ENCODE assay signal across 13 cellular contexts in the genomic region with DNA sequence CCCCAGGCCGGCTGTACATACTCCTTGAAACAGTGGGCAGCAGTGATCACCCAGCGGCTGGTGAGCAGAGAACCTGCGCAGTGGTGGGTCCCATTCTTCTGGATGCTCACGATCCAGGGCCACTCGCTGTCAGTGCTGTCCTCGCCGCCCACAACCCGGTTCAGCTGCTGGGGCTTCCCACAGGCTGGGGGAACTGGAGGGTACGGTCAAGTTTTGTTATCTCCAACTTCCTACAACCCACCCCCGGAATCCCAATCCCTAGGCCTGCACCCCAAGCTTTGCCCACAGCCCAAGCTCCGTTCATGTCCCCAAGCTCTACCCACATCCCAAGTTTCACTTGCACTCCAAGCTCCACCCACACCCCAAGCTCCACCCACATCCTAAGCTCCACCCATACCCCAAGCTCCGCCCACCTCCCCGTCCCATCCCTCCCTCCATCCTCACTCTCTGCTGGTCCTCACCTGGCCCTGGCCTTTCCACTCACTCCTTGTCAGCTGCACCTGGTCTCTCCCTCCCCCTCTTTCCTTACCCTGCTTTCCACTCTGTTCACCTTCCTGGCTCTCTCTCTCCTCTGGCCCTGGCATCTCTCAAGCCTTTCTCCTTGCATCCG. TPM values are rescaled to one million over a fixed set of nuclear protein-coding genes. Genes with fewer than 3 reads are reported as not detected.
A peak's percentile ranks its signal among the peaks of the same experiment; 100 is the strongest.
DNase-seq lines count a peak whose midpoint lies in the region; ATAC-seq, FAIRE-seq and TF ChIP-seq lines count a peak whose summit lies in the region.
"Had no signal": no experiment of that assay in that cellular context is flagged by ENCODE, and none has a peak within 500 bp of the region (broad histone marks: within the 10 kb centered on the region; RNA-seq: fewer than 3 reads in every experiment).

No MANE protein-coding gene starts in this region.

- no peaks in the 10 kb centered on the region for H4K20me1 ChIP-seq in DND-41 (ENCODE audit: insufficient read depth, low read length)

- H3K27me3 ChIP-seq in DND-41 (ENCODE audit: insufficient read depth, low read length, poor library complexity) (peaks cover 13% of the 10 kb centered on the region), mesendoderm (ENCODE audit: insufficient read depth, low read length, poor library complexity) (no peaks in the 10 kb centered on the region)

- no peak overlapping the region for H3K27ac Mint-ChIP-seq in activated T-helper 2 cell treated with anti-CD3 and anti-CD28 coated beads, Interferon-gamma antibody, Interleukin-2, Interleukin-4, amounts not matched to agents 10 μg/mL and 5 μg/mL and 100 μg/mL, durations not matched to agents 14 hours and 24 hours and 36 hours

- no peak for FAIRE-seq in RCC 7860 (lab: Jason Lieb, UNC)
- FAIRE-seq: GM12891 had no signal

- H3K79me2 ChIP-seq in DND-41 (ENCODE audit: insufficient read depth, low read length) (no peaks in the 10 kb centered on the region), mesendoderm (ENCODE audit: control insufficient read depth, insufficient read depth, low read length) (no peaks in the 10 kb centered on the region)

- H3K23ac ChIP-seq in mesendoderm (ENCODE audit: low read length): no peak overlapping the region

- H4K8ac ChIP-seq in mesendoderm (ENCODE audit: low read depth, low read length): no peak overlapping the region

- peaks cover 2% of the 10 kb centered on the region for H3K4me1 Mint-ChIP-seq in activated T-helper 2 cell treated with anti-CD3 and anti-CD28 coated beads, Interferon-gamma antibody, Interleukin-2, Interleukin-4, amounts not matched to agents 10 μg/mL and 5 μg/mL and 100 μg/mL, durations not matched to agents 14 hours and 24 hours and 36 hours (ENCODE audit: low read depth)

- H2BK120ac ChIP-seq in mesendoderm (ENCODE audit: low read depth, low read length): no peak overlapping the region

- no peak overlapping the region for H3K4ac ChIP-seq in mesendoderm (ENCODE audit: low read depth, low read length)

- no peak overlapping the region for H2BK15ac ChIP-seq in mesendoderm (replicated peaks; ENCODE audit: low read depth)

- peaks cover 4% of the 10 kb centered on the region for H3K36me3 Mint-ChIP-seq in activated T-helper 2 cell treated with anti-CD3 and anti-CD28 coated beads, Interferon-gamma antibody, Interleukin-2, Interleukin-4, amounts not matched to agents 10 μg/mL and 5 μg/mL and 100 μg/mL, durations not matched to agents 14 hours and 24 hours and 36 hours (ENCODE audit: low read depth)

- H2BK5ac ChIP-seq in mesendoderm (ENCODE audit: low read length): no peak overlapping the region

- H4K5ac ChIP-seq in mesendoderm (ENCODE audit: low read length): no peak overlapping the region

- H3K36me3 ChIP-seq in DND-41 (ENCODE audit: insufficient read depth, low read length) (no peaks in the 10 kb centered on the region), mesendoderm (ENCODE audit: control insufficient read depth, insufficient read depth, low read length) (no peaks in the 10 kb centered on the region)
- H3K36me3 ChIP-seq: esophagus muscularis mucosa had no signal

- no CpG with 5 or more reads among the region's 14 CpGs for WGBS in mesendoderm (ENCODE audit: extremely low coverage, insufficient coverage, low lambda C conversion rate)

- H2AFZ ChIP-seq in DND-41 (ENCODE audit: low read depth, low read length): no peak overlapping the region

- no peak overlapping the region for H2AK5ac ChIP-seq in mesendoderm (ENCODE audit: low read length)

- DNase-seq in NCI-H1417 (lab: John Stamatoyannopoulos, UW) (peak in 2 of 3 experiments; percentile 28 to 45), NCI-H1417 treated with DMSO at 0.1 percent for 48 hours (lab: John Stamatoyannopoulos, UW) (no peak), DND-41 (peak; percentile 48), SW480 (ENCODE audit: low spot score) (peak; percentile 62), mesendoderm (peak; percentile 40), RCC 7860 (ENCODE audit: low spot score) (no peak)
- no peak for DNase-seq in activated T-helper 2 cell treated with anti-CD3 and anti-CD28 coated beads, Interferon-gamma antibody, Interleukin-2, Interleukin-4, amounts not matched to agents 10 μg/mL and 5 μg/mL and 100 μg/mL, durations not matched to agents 14 hours and 24 hours and 36 hours (ENCODE audit: low spot score)
- DNase-seq: NCI-H2171 treated with DMSO at 0.1 percent for 48 hours had no signal

- H3K9ac ChIP-seq in DND-41 (ENCODE audit: low read depth, low read length): no peak overlapping the region
- H3K9ac ChIP-seq in mesendoderm (ENCODE audit: low read length): no peak overlapping the region

- H3K4me2 ChIP-seq in DND-41 (ENCODE audit: insufficient read depth, low read length): no peak overlapping the region
- H3K4me2 ChIP-seq in mesendoderm (ENCODE audit: low read length): no peak overlapping the region

- H3K27ac ChIP-seq in DND-41 (ENCODE audit: low read length): no peak overlapping the region
- no peak overlapping the region for H3K27ac ChIP-seq in mesendoderm (ENCODE audit: low read depth, low read length)
- H3K27ac ChIP-seq: esophagus muscularis mucosa had no signal

- peaks cover 6% of the 10 kb centered on the region for H3K9me3 ChIP-seq in DND-41 (ENCODE audit: insufficient read depth, low read length, severe bottlenecking)

- H3K4me3 ChIP-seq in DND-41 (ENCODE audit: low read depth in 1 of 2, low read length in 2 of 2) (no peak overlapping the region), mesendoderm (ENCODE audit: low read length) (no peak overlapping the region)
- H3K4me3 ChIP-seq: esophagus muscularis mucosa had no signal

- peaks cover 14% of the 10 kb centered on the region for H3K9me3 Mint-ChIP-seq in activated T-helper 2 cell treated with anti-CD3 and anti-CD28 coated beads, Interferon-gamma antibody, Interleukin-2, Interleukin-4, amounts not matched to agents 10 μg/mL and 5 μg/mL and 100 μg/mL, durations not matched to agents 14 hours and 24 hours and 36 hours

- intact Hi-C loops in activated T-helper 2 cell treated with anti-CD3 and anti-CD28 coated beads, Interferon-gamma antibody, Interleukin-2, Interleukin-4, amounts not matched to agents 10 μg/mL and 5 μg/mL and 100 μg/mL, durations not matched to agents 14 hours and 24 hours and 36 hours (cut with micrococcal nuclease): no loop called here

- TF ChIP-seq CTCF in DND-41 (IDR thresholded peaks at IDR 0.05; ENCODE audit: borderline replicate concordance, extremely low read depth, low read length, poor library complexity, severe bottlenecking): no peak

- H3K27me3 Mint-ChIP-seq in activated T-helper 2 cell treated with anti-CD3 and anti-CD28 coated beads, Interferon-gamma antibody, Interleukin-2, Interleukin-4, amounts not matched to agents 10 μg/mL and 5 μg/mL and 100 μg/mL, durations not matched to agents 14 hours and 24 hours and 36 hours (ENCODE audit: low read depth): peaks cover 3% of the 10 kb centered on the region

- H3K56ac ChIP-seq in mesendoderm (ENCODE audit: low read length): no peak overlapping the region

- ATAC-seq in DND-41 (ENCODE audit: insufficient read depth, low read depth) (peak; percentile 72; the same call in 2 of the 3 replicates), GM19467 (IDR thresholded peaks at IDR 0.05; ENCODE audit: unreplicated experiment) (no peak)

- H3K18ac ChIP-seq in mesendoderm (ENCODE audit: low read length): no peak overlapping the region

- H3K79me1 ChIP-seq in mesendoderm (ENCODE audit: low read length): no peaks in the 10 kb centered on the region

- H3K4me1 ChIP-seq in DND-41 (ENCODE audit: insufficient read depth, low read length): no peaks in the 10 kb centered on the region
- H3K4me1 ChIP-seq in mesendoderm (ENCODE audit: control insufficient read depth, low read depth, low read length): no peaks in the 10 kb centered on the region

- H3K4me3 Mint-ChIP-seq in activated T-helper 2 cell treated with anti-CD3 and anti-CD28 coated beads, Interferon-gamma antibody, Interleukin-2, Interleukin-4, amounts not matched to agents 10 μg/mL and 5 μg/mL and 100 μg/mL, durations not matched to agents 14 hours and 24 hours and 36 hours (ENCODE audit: low read depth): no peak overlapping the region

RNA-seq across cellular contexts. Expression of a gene that starts 1.8 kb away (rescaled TPM):
- 0.58 TPM for polyA plus RNA-seq in mesendoderm (2013, experiment 1 of 2)
- 0.94 TPM for polyA plus RNA-seq in mesendoderm (2013, experiment 2 of 2)
- not detected in 2 replicates for total RNA-seq in activated T-helper 2 cell treated with anti-CD3 and anti-CD28 coated beads, Interferon-gamma antibody, Interleukin-2, Interleukin-4, amounts not matched to agents 10 μg/mL and 5 μg/mL and 100 μg/mL, durations not matched to agents 14 hours and 24 hours and 36 hours
- total RNA-seq: A673, esophagus muscularis mucosa, pulmonary artery endothelial cell had no signal

RNA-seq across cellular contexts. Expression of a gene that starts 26.1 kb away (rescaled TPM):
- polyA plus RNA-seq in mesendoderm (2013, experiment 1 of 2): 0.27 TPM
- polyA plus RNA-seq in mesendoderm (2013, experiment 2 of 2): 0.28 TPM
- total RNA-seq in activated T-helper 2 cell treated with anti-CD3 and anti-CD28 coated beads, Interferon-gamma antibody, Interleukin-2, Interleukin-4, amounts not matched to agents 10 μg/mL and 5 μg/mL and 100 μg/mL, durations not matched to agents 14 hours and 24 hours and 36 hours: 7.7 and 8.6 TPM in 2 replicates
- total RNA-seq: A673, esophagus muscularis mucosa had no signal

RNA-seq across cellular contexts. Expression of a gene that starts 26.8 kb away (rescaled TPM):
- 10.1 TPM for polyA plus RNA-seq in mesendoderm (2013, experiment 1 of 2)
- 11.1 TPM for polyA plus RNA-seq in mesendoderm (2013, experiment 2 of 2)
- total RNA-seq in activated T-helper 2 cell treated with anti-CD3 and anti-CD28 coated beads, Interferon-gamma antibody, Interleukin-2, Interleukin-4, amounts not matched to agents 10 μg/mL and 5 μg/mL and 100 μg/mL, durations not matched to agents 14 hours and 24 hours and 36 hours: 21.0 and 23.6 TPM in 2 replicates

RNA-seq across cellular contexts. Expression of a gene that starts 39.1 kb away (rescaled TPM):
- polyA plus RNA-seq in mesendoderm (2013, experiment 1 of 2): 0.53 TPM
- 0.62 TPM for polyA plus RNA-seq in mesendoderm (2013, experiment 2 of 2)
- 11.4 and 11.5 TPM in 2 replicates for total RNA-seq in activated T-helper 2 cell treated with anti-CD3 and anti-CD28 coated beads, Interferon-gamma antibody, Interleukin-2, Interleukin-4, amounts not matched to agents 10 μg/mL and 5 μg/mL and 100 μg/mL, durations not matched to agents 14 hours and 24 hours and 36 hours
- total RNA-seq: A673, esophagus muscularis mucosa had no signal

RNA-seq across cellular contexts. Expression of a gene that starts 55.6 kb away (rescaled TPM):
- 5.1 TPM for polyA plus RNA-seq in mesendoderm (2013, experiment 1 of 2)
- polyA plus RNA-seq in mesendoderm (2013, experiment 2 of 2): 5.3 TPM
- total RNA-seq in activated T-helper 2 cell treated with anti-CD3 and anti-CD28 coated beads, Interferon-gamma antibody, Interleukin-2, Interleukin-4, amounts not matched to agents 10 μg/mL and 5 μg/mL and 100 μg/mL, durations not matched to agents 14 hours and 24 hours and 36 hours: 65.4 and 67.4 TPM in 2 replicates

Comparison
In these comparisons a context has a peak if more than half of its experiments do, and no peak if none do; other contexts are left out.
1. DNase-seq: peak in NCI-H1417 (2 of 3), DND-41 (single experiment), SW480 (single experiment) and mesendoderm (single experiment); none in NCI-H1417 treated with DMSO at 0.1 percent for 48 hours (single experiment), activated T-helper 2 cell treated with anti-CD3 and anti-CD28 coated beads, Interferon-gamma antibody, Interleukin-2, Interleukin-4, amounts not matched to agents 10 μg/mL and 5 μg/mL and 100 μg/mL, durations not matched to agents 14 hours and 24 hours and 36 hours (single experiment) and RCC 7860 (single experiment).